Comparison of ENCODE assay signal across 10 cellular contexts in genomic region chr10:123402656-123403055, GRCh38.
DNase-seq lines count a peak whose midpoint lies in the region; ATAC-seq and TF ChIP-seq lines count a peak whose summit lies in the region.
"Had no signal": no experiment of that assay in that cellular context is flagged by ENCODE, and none has a peak within 500 bp of the region (broad histone marks: within the 10 kb centered on the region; RNA-seq: fewer than 3 reads in every experiment).

No MANE protein-coding gene starts in this region.

- H3K27me3 Mint-ChIP-seq in IgD-negative memory B cell (no peaks in the 10 kb centered on the region), naive B cell (no peaks in the 10 kb centered on the region)
- peaks cover 3% of the 10 kb centered on the region for H3K27me3 Mint-ChIP-seq in T-helper 2 cell treated with Interferon-gamma antibody and Interleukin-4, amounts not matched to agents 5 μg/mL and 100 μg/mL, for 36 hours (ENCODE audit: low read depth)

- H3K9me3 Mint-ChIP-seq in IgD-negative memory B cell (peaks cover 5 to 13% (median 6%) of the 10 kb centered on the region in 3 donors), naive B cell (peaks cover 9 to 20% (median 19%) of the 10 kb centered on the region in 7 donors)
- peaks cover 12% of the 10 kb centered on the region for H3K9me3 Mint-ChIP-seq in T-helper 2 cell treated with Interferon-gamma antibody and Interleukin-4, amounts not matched to agents 5 μg/mL and 100 μg/mL, for 36 hours

- H3K27ac Mint-ChIP-seq in IgD-negative memory B cell (peak overlapping the region in 2 of 3 donors; percentile 36 to 37), naive B cell (peak overlapping the region; percentile 48 to 94 (median 86))
- no peak overlapping the region for H3K27ac Mint-ChIP-seq in T-helper 2 cell treated with Interferon-gamma antibody and Interleukin-4, amounts not matched to agents 5 μg/mL and 100 μg/mL, for 36 hours

- H3K9me3 ChIP-seq in spleen: peaks cover 2 to 30% (median 21%) of the 10 kb centered on the region in 8 donors

- H3K4me3 Mint-ChIP-seq in IgD-negative memory B cell (peak overlapping the region in 2 of 4 donors; percentile 67 to 75), naive B cell (peak overlapping the region in 7 of 8 donors; percentile 28 to 78 (median 71))
- H3K4me3 Mint-ChIP-seq in T-helper 2 cell treated with Interferon-gamma antibody and Interleukin-4, amounts not matched to agents 5 μg/mL and 100 μg/mL, for 36 hours: no peak overlapping the region

- H3K36me3 Mint-ChIP-seq in IgD-negative memory B cell (peaks cover 3% of the 10 kb centered on the region), naive B cell (peaks cover 7 to 8% of the 10 kb centered on the region in 2 donors)
- no peaks in the 10 kb centered on the region for H3K36me3 Mint-ChIP-seq in T-helper 2 cell treated with Interferon-gamma antibody and Interleukin-4, amounts not matched to agents 5 μg/mL and 100 μg/mL, for 36 hours (ENCODE audit: low read depth)

- no peaks in the 10 kb centered on the region for H3K36me3 ChIP-seq in spleen

- H3K4me3 ChIP-seq in spleen: no peak overlapping the region

- no peaks in the 10 kb centered on the region for H3K27me3 ChIP-seq in spleen (replicated peaks in 1 of 7)

- TF ChIP-seq POLR2A in spleen (IDR thresholded peaks at IDR 0.05): no peak

- intact Hi-C loops in spleen (cut with DNase I; ENCODE audit: low total_unique reads): no loop called here

- peaks cover 0 to 35% (median 13%) of the 10 kb centered on the region in 6 donors for H3K4me1 ChIP-seq in spleen

- peak; percentile 74 for ATAC-seq in GM19023 (IDR thresholded peaks at IDR 0.05; ENCODE audit: unreplicated experiment)
- peak; percentile 83 for ATAC-seq in HG02678 (IDR thresholded peaks at IDR 0.05; ENCODE audit: unreplicated experiment)
- ATAC-seq in naive B cell (ENCODE audit: low read depth in 2 of 2): peak; percentile 99

- 18 to 43% (median 33%) methylated on average over 5 of the region's 5 CpGs for WGBS in spleen, 5 donors

- DNase-seq in naive B cell (peak; percentile 75), spleen (no peak), AML-193 (lab: John Stamatoyannopoulos, UW) (no peak)
- DNase-seq in T-helper 2 cell treated with Interferon-gamma antibody and Interleukin-4, amounts not matched to agents 5 μg/mL and 100 μg/mL, for 36 hours (ENCODE audit: low spot score): no peak
- no peak for DNase-seq in activated naive CD4-positive, alpha-beta T cell treated with Interleukin-2 at 50 U/mL for 16 hours
- DNase-seq: NCI-H1048; stimulated activated CD4-positive, alpha-beta T cell treated with anti-CD3 and anti-CD28 coated beads, Interleukin-4, amount 100 ng/mL, for 4 hours had no signal

- no peak for TF ChIP-seq CTCF in spleen (IDR thresholded peaks at IDR 0.05 in 8 of 11, conservative IDR thresholded peaks at IDR 0.05 in 3 of 11)

- H3K4me1 Mint-ChIP-seq in IgD-negative memory B cell: peaks cover 18 to 34% (median 33%) of the 10 kb centered on the region in 3 donors
- peaks cover 33 to 48% (median 47%) of the 10 kb centered on the region in 3 donors for H3K4me1 Mint-ChIP-seq in naive B cell
- no peaks in the 10 kb centered on the region for H3K4me1 Mint-ChIP-seq in T-helper 2 cell treated with Interferon-gamma antibody and Interleukin-4, amounts not matched to agents 5 μg/mL and 100 μg/mL, for 36 hours (ENCODE audit: low read depth)

- peak overlapping the region in 3 of 8 donors; percentile 33 to 49 (median 45) for H3K27ac ChIP-seq in spleen
